Comparison of ENCODE assay signal across 18 cellular contexts in genomic region chrX:10856797-10857196, GRCh38.
DNase-seq lines count a peak whose midpoint lies in the region; ATAC-seq and TF ChIP-seq lines count a peak whose summit lies in the region.
"Had no signal": no experiment of that assay in that cellular context is flagged by ENCODE, and none has a peak within 500 bp of the region (broad histone marks: within the 10 kb centered on the region; RNA-seq: fewer than 3 reads in every experiment).

No MANE protein-coding gene starts in this region.

- H3K9me3 Mint-ChIP-seq in nephron progenitor cell = peaks cover 18% of the 10 kb centered on the region
- H3K9me3 Mint-ChIP-seq: GM23338 had no signal

- 51 to 70% (median 56%) methylated on average over 7 of the region's 7 CpGs for WGBS in heart left ventricle, 4 donors

- no peaks in the 10 kb centered on the region for H3K36me3 ChIP-seq in left ventricle myocardium inferior
- H3K36me3 ChIP-seq in heart left ventricle = no peaks in the 10 kb centered on the region
- H3K36me3 ChIP-seq: BLaER1 treated with 17β-estradiol and CSF1 and Interleukin-3, amounts not matched to agents 10 nM and 100 nM had no signal

- H3K9me3 ChIP-seq in left ventricle myocardium inferior (replicated peaks) (no peaks in the 10 kb centered on the region), heart left ventricle (peaks cover 0 to 7% (median 0%) of the 10 kb centered on the region in 12 donors)

- H3K4me1 Mint-ChIP-seq in nephron progenitor cell = peaks cover 13% of the 10 kb centered on the region
- H3K4me1 Mint-ChIP-seq: CD4-positive, CD25-positive, alpha-beta regulatory T cell; CD8-positive, alpha-beta memory T cell; GM23338 had no signal

- DNase-seq in left ventricle myocardium inferior (no peak), heart left ventricle (no peak), NCI-H2171 (lab: John Stamatoyannopoulos, UW) (peak; percentile 23), NCI-H82 treated with DMSO at 0.1 percent for 48 hours (lab: John Stamatoyannopoulos, UW; ENCODE audit: unreplicated experiment) (peak; percentile 64), nephron progenitor cell (no peak), dermis blood vessel endothelial cell (no peak)
- DNase-seq: CD4-positive, CD25-positive, alpha-beta regulatory T cell; CD8-positive, alpha-beta memory T cell; COR-L47; DMS153; DMS79; GDM1; HCEC 1CT had no signal

- no peaks in the 10 kb centered on the region for H3K27me3 Mint-ChIP-seq in nephron progenitor cell (ENCODE audit: low read depth, poor library complexity)
- H3K27me3 Mint-ChIP-seq: B cell; CD4-positive, CD25-positive, alpha-beta regulatory T cell; CD8-positive, alpha-beta memory T cell had no signal

- no peak for TF ChIP-seq CTCF in left ventricle myocardium inferior (IDR thresholded peaks at IDR 0.05; ENCODE audit: borderline replicate concordance)
- TF ChIP-seq CTCF in heart left ventricle (IDR thresholded peaks at IDR 0.05) = no peak
- TF ChIP-seq CTCF in nephron progenitor cell (IDR thresholded peaks at IDR 0.05) = no peak

- intact Hi-C loops in left ventricle myocardium inferior (cut with micrococcal nuclease) = no loop called here
- intact Hi-C loops in heart left ventricle (cut with DNase I) = no loop called here

- no peaks in the 10 kb centered on the region for H3K36me3 Mint-ChIP-seq in nephron progenitor cell (ENCODE audit: low read depth)
- H3K36me3 Mint-ChIP-seq: CD4-positive, CD25-positive, alpha-beta regulatory T cell; CD8-positive, alpha-beta memory T cell had no signal

- no peaks in the 10 kb centered on the region for H3K27me3 ChIP-seq in left ventricle myocardium inferior (ENCODE audit: low read depth)
- H3K27me3 ChIP-seq in heart left ventricle = no peaks in the 10 kb centered on the region

- ATAC-seq in heart left ventricle (no peak), HG03432 (IDR thresholded peaks at IDR 0.05; ENCODE audit: unreplicated experiment) (no peak)
- ATAC-seq: GM23338 had no signal

- H3K27ac ChIP-seq in left ventricle myocardium inferior (replicated peaks) = peak overlapping the region; percentile 48
- H3K27ac ChIP-seq in heart left ventricle = peak overlapping the region in 1 of 12 donors; percentile 9
- H3K27ac ChIP-seq: BLaER1 treated with 17β-estradiol and CSF1 and Interleukin-3, amounts not matched to agents 10 nM and 100 nM; HL-60 had no signal

- no peaks in the 10 kb centered on the region for H3K4me1 ChIP-seq in left ventricle myocardium inferior
- peaks cover 0 to 6% (median 0%) of the 10 kb centered on the region in 12 donors for H3K4me1 ChIP-seq in heart left ventricle

- H3K27ac Mint-ChIP-seq in nephron progenitor cell = peak overlapping the region; percentile 92
- H3K27ac Mint-ChIP-seq: B cell; CD4-positive, CD25-positive, alpha-beta regulatory T cell; CD8-positive, alpha-beta memory T cell; GM23338 had no signal

- no peak overlapping the region for H3K4me3 Mint-ChIP-seq in nephron progenitor cell
- H3K4me3 Mint-ChIP-seq: B cell; CD4-positive, CD25-positive, alpha-beta regulatory T cell; CD8-positive, alpha-beta memory T cell; GM23338 had no signal

- H3K4me3 ChIP-seq in left ventricle myocardium inferior (no peak overlapping the region), heart left ventricle (no peak overlapping the region)
- H3K4me3 ChIP-seq: BLaER1 treated with 17β-estradiol and CSF1 and Interleukin-3, amounts not matched to agents 10 nM and 100 nM; GM23338 had no signal

- no peak for TF ChIP-seq POLR2A in heart left ventricle (IDR thresholded peaks at IDR 0.05)

Comparison
In these comparisons a context has a peak if more than half of its experiments do, and no peak if none do; other contexts are left out.
1. DNase-seq: peak in NCI-H2171 (single experiment) and NCI-H82 treated with DMSO at 0.1 percent for 48 hours (single experiment); none in left ventricle myocardium inferior (single experiment), heart left ventricle (0 of 5), nephron progenitor cell (single experiment) and dermis blood vessel endothelial cell (single experiment).